ENCODE assay signal across 1 cellular context in the genomic region with DNA sequence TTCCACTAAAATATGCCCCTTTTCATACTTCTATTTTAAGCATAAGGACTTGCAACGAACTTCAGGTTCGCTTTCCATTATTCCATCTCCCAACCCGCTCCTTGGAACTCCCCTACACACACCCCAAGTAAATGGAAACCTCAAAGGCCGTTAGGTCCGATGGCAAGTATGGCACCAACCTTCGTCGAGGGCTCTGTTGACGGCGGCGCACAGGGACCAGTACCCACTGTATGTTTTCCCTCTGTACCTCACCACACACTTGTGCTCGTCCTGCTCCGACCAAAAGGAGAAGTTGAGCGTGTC.
TF ChIP-seq lines count a peak whose summit lies in the region.

No MANE protein-coding gene starts in this region.

TF ChIP-seq in K562, 482 proteins besides CTCF, POLR2A, EP300 and RAD21:
- TF ChIP-seq NRF1 (conservative IDR thresholded peaks at IDR 0.05 in 1 of 2, IDR thresholded peaks at IDR 0.05 in 1 of 2), result 0 out of 4 replicates have a peak, but pooled peaks of 1 of the 2 experiments have one; percentile 42
- 0 out of 2 replicates have a peak, but pooled peaks have one; percentile 4 for TF ChIP-seq MTA3 (IDR thresholded peaks at IDR 0.05; ENCODE audit: borderline replicate concordance)
- peak in 1 of 3 experiments; percentile 6 for TF ChIP-seq YY1 (IDR thresholded peaks at IDR 0.05; ENCODE audit: borderline replicate concordance in 1 of 3, control insufficient read depth in 1 of 3, extremely low read depth in 1 of 3, insufficient read depth in 3 of 3, insufficient read length in 1 of 3, insufficient replicate concordance in 2 of 3, low read depth in 1 of 3, low read length in 2 of 3)
- peak; percentile 26 for TF ChIP-seq CHD1 (IDR thresholded peaks at IDR 0.05; ENCODE audit: low read length)
- TF ChIP-seq NFXL1 (CRISPR knock-in tag; IDR thresholded peaks at IDR 0.05), result no peak
TF ChIP-seq in K562: peak in this region for 4.
